Comparison of ENCODE assay signal across 11 cellular contexts in genomic region chr1:203402609-203403337, GRCh38. TPM values are rescaled to one million over a fixed set of nuclear protein-coding genes. Genes with fewer than 3 reads are reported as not detected.
DNase-seq lines count a peak whose midpoint lies in the region; ATAC-seq and TF ChIP-seq lines count a peak whose summit lies in the region.
"Had no signal": no experiment of that assay in that cellular context is flagged by ENCODE, and none has a peak within 500 bp of the region (broad histone marks: within the 10 kb centered on the region; RNA-seq: fewer than 3 reads in every experiment).

No MANE protein-coding gene starts in this region.

- no peak for TF ChIP-seq CTCF in AG10803 (conservative IDR thresholded peaks at IDR 0.05; ENCODE audit: low read length)
- no peak for TF ChIP-seq CTCF in omental fat pad (IDR thresholded peaks at IDR 0.05)

- peak; percentile 94 for DNase-seq in AG10803 (ENCODE audit: low read depth)
- DNase-seq in SIG-M5 (lab: John Stamatoyannopoulos, UW), result peak; percentile 95
- peak; percentile 93 for DNase-seq in fibroblast of gingiva (ENCODE audit: low read depth)
- DNase-seq in omental fat pad (ENCODE audit: low spot score), result no peak
- DNase-seq in NCI-H1930 (lab: John Stamatoyannopoulos, UW), result no peak
- DNase-seq in HPDE6-E6E7 (ENCODE audit: extremely low spot score), result no peak
- DNase-seq in activated gamma-delta T cell (lab: John Stamatoyannopoulos, UW), result no peak
- DNase-seq: activated effector memory CD4-positive, alpha-beta T cell treated with Interleukin-2 at 50 U/mL for 16 hours; H7; NCI-H2171 had no signal

- peak; percentile 82 for ATAC-seq in omental fat pad (ENCODE audit: low FRiP score)
- ATAC-seq in GM21423 (IDR thresholded peaks at IDR 0.05; ENCODE audit: unreplicated experiment), result no peak

- no peak overlapping the region for H3K4me3 ChIP-seq in AG10803 (ENCODE audit: low read length)

RNA-seq across cellular contexts. Expression of gene FMOD, which starts 51.9 kb away (rescaled TPM):
- 100 to 1,000 TPM in 2 of 4 donors, 10 to 100 TPM in 2; 50.6 to 179 (median 90.4) TPM for total RNA-seq in omental fat pad
- total RNA-seq: H7 had no signal

Comparison
In these comparisons a context has a peak if more than half of its experiments do, and no peak if none do; other contexts are left out.
1. DNase-seq: peak in AG10803 (single experiment), SIG-M5 (single experiment) and fibroblast of gingiva (single experiment); none in omental fat pad (single experiment), NCI-H1930 (0 of 2), HPDE6-E6E7 (single experiment) and activated gamma-delta T cell (single experiment).